In the genomic region with DNA sequence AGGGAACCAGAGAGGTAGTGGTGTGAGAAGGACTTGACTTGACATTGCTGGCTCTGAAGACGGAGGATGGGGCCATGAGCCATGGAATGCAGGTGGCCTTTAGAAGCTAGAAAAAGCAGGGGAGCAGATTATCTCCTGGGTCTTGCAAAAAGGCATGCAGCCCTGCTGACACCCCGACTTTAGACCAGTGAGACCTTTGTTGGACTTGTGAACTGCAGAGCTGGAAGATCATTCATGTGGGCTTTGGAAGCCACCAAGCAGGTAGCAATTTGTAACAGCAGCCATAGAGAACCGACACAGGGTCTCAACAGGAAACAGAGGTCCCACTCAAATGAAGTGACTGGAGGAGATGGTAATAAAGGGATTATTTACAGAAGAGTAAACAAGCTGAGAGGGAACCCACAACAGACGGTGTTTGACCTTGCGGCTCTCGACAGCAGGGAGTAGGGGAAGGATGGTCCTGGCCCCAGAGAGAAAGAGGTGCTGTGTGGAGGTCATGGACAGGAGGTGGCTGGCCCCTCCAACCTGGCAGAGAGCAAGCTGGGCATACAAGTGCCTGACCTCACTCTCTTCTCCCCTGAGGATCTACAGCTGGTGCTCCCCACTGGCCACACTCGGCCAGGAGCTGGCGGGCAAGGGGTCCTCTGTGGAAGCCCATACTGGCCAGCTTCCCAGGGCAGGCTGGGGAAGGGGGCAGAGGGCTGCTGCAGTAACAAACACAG, we compare ENCODE assay signal across 18 cellular contexts.
"Had no signal": no experiment of that assay in that cellular context is flagged by ENCODE, and none has a peak within 500 bp of the region (broad histone marks: within the 10 kb centered on the region; RNA-seq: fewer than 3 reads in every experiment).

No MANE protein-coding gene starts in this region.

- H3K9me3 Mint-ChIP-seq: activated CD4-positive, alpha-beta memory T cell treated with anti-CD3 and anti-CD28 coated beads, Interleukin-2, amount 10 ng/mL, durations not matched to agents 7 days and 5 days; activated naive CD4-positive, alpha-beta T cell treated with anti-CD3 and anti-CD28 coated beads, Interleukin-2, amount 50 U/mL, for 24 hours; activated T-cell treated with anti-CD3 and anti-CD28 coated beads, Interleukin-2, amount 50 U/mL, for 4 hours had no signal

- H3K4me3 ChIP-seq: adrenal gland, dorsolateral prefrontal cortex, lower lobe of right lung, suprapubic skin had no signal

- H3K27me3 Mint-ChIP-seq: activated CD4-positive, alpha-beta memory T cell treated with anti-CD3 and anti-CD28 coated beads, Interleukin-2, amount 10 ng/mL, durations not matched to agents 7 days and 5 days; activated CD4-positive, alpha-beta T cell treated with anti-CD3 and anti-CD28 coated beads for 36 hours; activated naive CD4-positive, alpha-beta T cell treated with anti-CD3 and anti-CD28 coated beads, Interleukin-2, amount 50 U/mL, for 24 hours had no signal

- H3K27me3 ChIP-seq: adrenal gland, dorsolateral prefrontal cortex, suprapubic skin had no signal

- H3K27ac ChIP-seq: adrenal gland, neutrophil, parathyroid adenoma, suprapubic skin, VCaP had no signal

- H3K79me2 ChIP-seq: parathyroid adenoma had no signal

- H3K9me3 ChIP-seq: adrenal gland, lower lobe of right lung, neutrophil, suprapubic skin had no signal

- H3K27ac Mint-ChIP-seq: activated CD4-positive, alpha-beta memory T cell treated with anti-CD3 and anti-CD28 coated beads, Interleukin-2, amount 10 ng/mL, durations not matched to agents 7 days and 5 days; activated CD4-positive, alpha-beta T cell treated with anti-CD3 and anti-CD28 coated beads for 36 hours; activated naive CD4-positive, alpha-beta T cell treated with anti-CD3 and anti-CD28 coated beads, Interleukin-2, amount 50 U/mL, for 24 hours had no signal

- H3K4me3 Mint-ChIP-seq: activated CD4-positive, alpha-beta memory T cell treated with anti-CD3 and anti-CD28 coated beads, Interleukin-2, amount 10 ng/mL, durations not matched to agents 7 days and 5 days; activated CD4-positive, alpha-beta T cell treated with anti-CD3 and anti-CD28 coated beads for 36 hours; activated naive CD4-positive, alpha-beta T cell treated with anti-CD3 and anti-CD28 coated beads, Interleukin-2, amount 50 U/mL, for 24 hours; activated T-cell treated with anti-CD3 and anti-CD28 coated beads, Interleukin-2, amount 50 U/mL, for 4 hours had no signal

- H3K9ac ChIP-seq: parathyroid adenoma had no signal

- H3K36me3 ChIP-seq: adrenal gland, lower lobe of right lung, neutrophil had no signal

- H2AFZ ChIP-seq: parathyroid adenoma had no signal

- ATAC-seq: activated CD4-positive, alpha-beta T cell treated with anti-CD3 and anti-CD28 coated beads for 36 hours; activated T-cell treated with anti-CD3 and anti-CD28 coated beads, Interleukin-2, amount 50 U/mL, for 4 hours; left colon; lower lobe of right lung; stimulated activated naive CD8-positive, alpha-beta T cell treated with anti-CD3 and anti-CD28 coated beads, Interleukin-15, Interleukin-2, amounts not matched to agents 100 U/mL and 50 U/mL, for 24 hours had no signal

- H3K4me1 ChIP-seq: adrenal gland, parathyroid adenoma had no signal

- DNase-seq: activated CD4-positive, alpha-beta memory T cell treated with anti-CD3 and anti-CD28 coated beads, Interleukin-2, amount 10 ng/mL, durations not matched to agents 7 days and 5 days; activated CD4-positive, alpha-beta T cell treated with anti-CD3 and anti-CD28 coated beads for 36 hours; activated effector memory CD4-positive, alpha-beta T cell treated with anti-CD3 and anti-CD28 coated beads, Interleukin-2, amount 50 U/mL, for 16 hours; activated T-cell treated with anti-CD3 and anti-CD28 coated beads, Interleukin-2, amount 50 U/mL, for 4 hours; adrenal gland; dorsolateral prefrontal cortex; left colon; lower lobe of right lung; stimulated activated CD4-positive, alpha-beta T cell treated with anti-CD3 and anti-CD28 coated beads, Interleukin-15, amount 100 ng/mL, for 24 hours; stimulated activated CD4-positive, alpha-beta T cell treated with anti-CD3 and anti-CD28 coated beads, Interleukin-4, amount 100 ng/mL, for 4 hours; stimulated activated CD8-positive, alpha-beta memory T cell treated with anti-CD3 and anti-CD28 coated beads, Interleukin-4, amount 100 ng/mL, for 48 hours; stimulated activated naive CD8-positive, alpha-beta T cell treated with anti-CD3 and anti-CD28 coated beads, Interleukin-15, Interleukin-2, amounts not matched to agents 100 U/mL and 50 U/mL, for 24 hours; T-helper 1 cell had no signal
